ENCODE assay signal across 17 cellular contexts in genomic region chr2:50691518-50691917, GRCh38.
"Had no signal": no experiment of that assay in that cellular context is flagged by ENCODE, and none has a peak within 500 bp of the region (broad histone marks: within the 10 kb centered on the region; RNA-seq: fewer than 3 reads in every experiment).

No MANE protein-coding gene starts in this region.

- H3K4me3 ChIP-seq: cardiac muscle cell, prostate gland, spleen, testis had no signal

- ATAC-seq: activated T-cell treated with anti-CD3 and anti-CD28 coated beads, Interleukin-2, amount 50 U/mL, for 4 hours; left ventricle myocardium superior; sciatic nerve had no signal

- H3K36me3 ChIP-seq: cardiac muscle cell, neutrophil, prostate gland, spleen had no signal

- H3K9me3 ChIP-seq: neutrophil, prostate gland, spleen, testis had no signal

- H3K4me1 ChIP-seq: prostate gland, spleen, testis had no signal

- H3K27ac ChIP-seq: cardiac muscle cell, neutrophil, prostate gland, spleen, testis had no signal

- H3K27me3 ChIP-seq: cardiac muscle cell, neutrophil, spleen, testis had no signal

- DNase-seq: activated CD4-positive, alpha-beta memory T cell treated with anti-CD3 and anti-CD28 coated beads for 36 hours; activated CD4-positive, CD25-positive, alpha-beta regulatory T cell treated with anti-CD3 and anti-CD28 coated beads, Interleukin-2, amount 50 U/mL, for 72 hours; activated gamma-delta T cell; activated naive CD8-positive, alpha-beta T cell treated with anti-CD3 and anti-CD28 coated beads, Interleukin-2, amount 10 ng/mL, durations not matched to agents 7 days and 5 days; activated T-cell treated with anti-CD3 and anti-CD28 coated beads, Interleukin-2, amount 50 U/mL, for 4 hours; aorta; erythroblast; glutamatergic neuron; left ventricle myocardium superior; spleen; stimulated activated CD4-positive, alpha-beta T cell treated with anti-CD3 and anti-CD28 coated beads, Interleukin-1b, Interleukin-23, amount 100 ng/mL, for 48 hours; stimulated activated naive CD4-positive, alpha-beta T cell treated with Interleukin-2 at 50 U/mL for 16 hours; testis had no signal
